ENCODE assay signal across 18 cellular contexts in the genomic region with DNA sequence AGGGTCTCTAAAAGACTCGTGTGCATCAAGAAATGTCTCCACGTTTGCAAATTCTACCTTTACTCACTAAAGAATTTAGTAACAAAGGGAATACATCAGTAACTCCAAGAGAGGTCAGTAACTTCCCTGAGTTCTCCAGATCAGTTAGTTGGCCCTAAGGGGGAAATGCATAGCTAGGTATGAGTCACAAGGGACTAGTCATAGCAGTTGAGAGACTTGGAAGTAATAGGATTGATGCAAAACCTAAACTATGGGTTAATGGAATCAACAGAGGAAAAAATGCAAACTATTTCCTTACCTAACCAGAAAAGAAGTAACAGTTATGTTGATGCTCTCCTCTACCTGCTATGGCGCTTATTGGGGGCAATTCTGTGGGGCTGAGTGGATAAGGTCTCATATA.
DNase-seq lines count a peak whose midpoint lies in the region; ATAC-seq, FAIRE-seq and TF ChIP-seq lines count a peak whose summit lies in the region.
"Had no signal": no experiment of that assay in that cellular context is flagged by ENCODE, and none has a peak within 500 bp of the region (broad histone marks: within the 10 kb centered on the region; RNA-seq: fewer than 3 reads in every experiment).

No MANE protein-coding gene starts in this region.

- H3K9me3 ChIP-seq in AG04450 (ENCODE audit: control insufficient read depth, insufficient read depth, low read length) (no peaks in the 10 kb centered on the region), astrocyte (ENCODE audit: insufficient read depth, low read depth, low read length) (no peaks in the 10 kb centered on the region)
- H3K9me3 ChIP-seq: transverse colon had no signal

- H3K27ac ChIP-seq in AG04450 (ENCODE audit: low read depth, low read length) (no peak overlapping the region), astrocyte (ENCODE audit: low read depth, low read length) (no peak overlapping the region)
- H3K27ac ChIP-seq: PC-9, transverse colon had no signal

- no peaks in the 10 kb centered on the region for H4K20me1 ChIP-seq in astrocyte (ENCODE audit: insufficient read depth, low read length)

- no peaks in the 10 kb centered on the region for H3K36me3 Mint-ChIP-seq in astrocyte (ENCODE audit: low read depth, unreplicated experiment)
- H3K36me3 Mint-ChIP-seq in nephron progenitor cell (ENCODE audit: low read depth): no peaks in the 10 kb centered on the region

- FAIRE-seq in astrocyte (lab: Jason Lieb, UNC): peak; percentile 13

- no peak overlapping the region for H2AFZ ChIP-seq in astrocyte (ENCODE audit: low read depth, low read length)
- H2AFZ ChIP-seq: PC-9 had no signal

- no peak for TF ChIP-seq CTCF in AG04450 (IDR thresholded peaks at IDR 0.05; ENCODE audit: low read depth, low read length)
- no peak for TF ChIP-seq CTCF in astrocyte (IDR thresholded peaks at IDR 0.05; ENCODE audit: insufficient read depth, low read depth, low read length)
- TF ChIP-seq CTCF in nephron progenitor cell (IDR thresholded peaks at IDR 0.05): no peak

- H3K4me1 Mint-ChIP-seq in astrocyte (ENCODE audit: low read depth, unreplicated experiment) (peaks cover 21% of the 10 kb centered on the region), nephron progenitor cell (no peaks in the 10 kb centered on the region)

- H3K4me2 ChIP-seq in astrocyte (ENCODE audit: low read length): peak overlapping the region; percentile 54
- H3K4me2 ChIP-seq: PC-9 had no signal

- H3K27me3 ChIP-seq in AG04450 (ENCODE audit: control insufficient read depth, insufficient read depth, low read length) (no peaks in the 10 kb centered on the region), astrocyte (ENCODE audit: insufficient read depth, low read length) (no peaks in the 10 kb centered on the region)
- H3K27me3 ChIP-seq: transverse colon had no signal

- POLR2A ChIA-PET in AG04450 (lab: Yijun Ruan, JAX): no interaction called here

- DNase-seq in AG04450 (ENCODE audit: low read depth, low spot score): peak; percentile 34
- DNase-seq in HS-5 (ENCODE audit: low read depth): peak; percentile 53
- DNase-seq in astrocyte (ENCODE audit: low read depth): peak; percentile 92
- DNase-seq in iPS DF 4.7 (ENCODE audit: extremely low read depth, low spot score): peak; percentile 36
- no peak for DNase-seq in nephron progenitor cell
- no peak for DNase-seq in foreskin melanocyte
- no peak for DNase-seq in iPS-NIHi11 (ENCODE audit: low spot score)
- DNase-seq: DMS79 treated with DMSO at 0.1 percent for 48 hours; GOT3; NCI-H1048; NCI-H345; stimulated activated CD8-positive, alpha-beta memory T cell treated with anti-CD3 and anti-CD28 coated beads, Interleukin-4, amount 100 ng/mL, for 48 hours; transverse colon had no signal

- no peaks in the 10 kb centered on the region for H3K36me3 ChIP-seq in astrocyte (ENCODE audit: insufficient read depth, low read length)
- H3K36me3 ChIP-seq: transverse colon had no signal

- no peaks in the 10 kb centered on the region for H3K79me2 ChIP-seq in astrocyte (ENCODE audit: insufficient read depth, low read length)

- CTCF ChIA-PET in AG04450 (lab: Charles Lee): no interaction called here

- no peaks in the 10 kb centered on the region for H3K27me3 Mint-ChIP-seq in astrocyte (ENCODE audit: low read depth, unreplicated experiment)
- peaks cover 3% of the 10 kb centered on the region for H3K27me3 Mint-ChIP-seq in nephron progenitor cell (ENCODE audit: low read depth, poor library complexity)

- H3K9me3 Mint-ChIP-seq in astrocyte (ENCODE audit: unreplicated experiment) (no peaks in the 10 kb centered on the region), nephron progenitor cell (no peaks in the 10 kb centered on the region)

- peak overlapping the region; percentile 73 for H3K27ac Mint-ChIP-seq in astrocyte (ENCODE audit: unreplicated experiment)
- no peak overlapping the region for H3K27ac Mint-ChIP-seq in nephron progenitor cell
- H3K27ac Mint-ChIP-seq: progenitor cell of endocrine pancreas; T-helper 2 cell treated with Interferon-gamma antibody and Interleukin-4, amounts not matched to agents 5 μg/mL and 100 μg/mL, for 36 hours had no signal

- no peak overlapping the region for H3K4me3 ChIP-seq in AG04450 (ENCODE audit: low read depth, low read length)
- H3K4me3 ChIP-seq in astrocyte (ENCODE audit: insufficient read depth, low read depth, low read length): no peak overlapping the region
- H3K4me3 ChIP-seq: PC-9, transverse colon had no signal

- peaks cover 15% of the 10 kb centered on the region for H3K4me1 ChIP-seq in astrocyte (ENCODE audit: insufficient read depth, low read length)
- H3K4me1 ChIP-seq: transverse colon had no signal

- no peak overlapping the region for H3K4me3 Mint-ChIP-seq in astrocyte (ENCODE audit: unreplicated experiment)
- no peak overlapping the region for H3K4me3 Mint-ChIP-seq in nephron progenitor cell
- H3K4me3 Mint-ChIP-seq: brain; T-helper 2 cell treated with Interferon-gamma antibody and Interleukin-4, amounts not matched to agents 5 μg/mL and 100 μg/mL, for 36 hours had no signal

- ATAC-seq in HG03442 (IDR thresholded peaks at IDR 0.05; ENCODE audit: unreplicated experiment): no peak

- H3K9ac ChIP-seq in astrocyte (ENCODE audit: low read length): no peak overlapping the region

Comparison
In these comparisons a context has a peak if more than half of its experiments do, and no peak if none do; other contexts are left out.
1. DNase-seq: peak in AG04450 (single experiment), HS-5 (single experiment), astrocyte (single experiment) and iPS DF 4.7 (single experiment); none in nephron progenitor cell (single experiment), foreskin melanocyte (single experiment) and iPS-NIHi11 (single experiment).